19 cellular contexts compared by ENCODE assay signal in the genomic region with DNA sequence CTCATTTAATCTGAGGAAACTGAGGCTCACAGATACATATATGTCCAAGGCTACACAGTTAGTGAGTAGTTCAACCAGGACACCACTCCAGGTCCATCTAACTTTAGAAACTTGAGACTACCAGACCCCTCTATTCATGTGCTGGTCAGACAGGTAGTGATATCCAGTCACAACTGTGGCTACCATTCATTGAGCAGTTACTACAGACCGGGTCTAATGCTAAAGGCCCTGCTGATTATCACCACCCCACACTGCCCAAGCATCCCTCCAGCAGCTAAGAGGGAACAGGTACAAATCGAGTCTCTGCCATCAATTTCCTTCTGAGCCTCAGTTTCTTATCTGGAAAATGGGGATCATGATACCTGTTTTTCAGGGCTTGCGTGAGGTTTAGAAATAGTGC. TPM values are rescaled to one million over a fixed set of nuclear protein-coding genes. Genes with fewer than 3 reads are reported as not detected.
DNase-seq lines count a peak whose midpoint lies in the region; ATAC-seq and TF ChIP-seq lines count a peak whose summit lies in the region.
"Had no signal": no experiment of that assay in that cellular context is flagged by ENCODE, and none has a peak within 500 bp of the region (broad histone marks: within the 10 kb centered on the region; RNA-seq: fewer than 3 reads in every experiment).

No MANE protein-coding gene starts in this region.

- H3K36me3 Mint-ChIP-seq in Calu3 (ENCODE audit: insufficient read depth, unreplicated experiment) = peaks cover 30% of the 10 kb centered on the region
- no peaks in the 10 kb centered on the region for H3K36me3 Mint-ChIP-seq in immature natural killer cell
- no peaks in the 10 kb centered on the region for H3K36me3 Mint-ChIP-seq in activated CD8-positive, alpha-beta T cell treated with anti-CD3 and anti-CD28 coated beads, Interleukin-2, amount 10 ng/mL, durations not matched to agents 7 days and 5 days (ENCODE audit: low read depth)

- ATAC-seq in activated CD8-positive, alpha-beta T cell treated with anti-CD3 and anti-CD28 coated beads, Interleukin-2, amount 10 ng/mL, durations not matched to agents 7 days and 5 days = no peak
- ATAC-seq in GM21390 (IDR thresholded peaks at IDR 0.05; ENCODE audit: unreplicated experiment) = no peak

- no peaks in the 10 kb centered on the region for H3K4me1 ChIP-seq in osteoblast (ENCODE audit: insufficient read depth, low read length)
- H3K4me1 ChIP-seq: BE2C, SJCRH30 had no signal

- no peak overlapping the region for H2AFZ ChIP-seq in osteoblast (ENCODE audit: low read length)
- H2AFZ ChIP-seq: PC-9 had no signal

- H3K79me2 ChIP-seq in osteoblast (ENCODE audit: insufficient read depth, low read length) = no peaks in the 10 kb centered on the region

- CTCF ChIA-PET in Calu3 (lab: Charles Lee) = no interaction called here
- CTCF ChIA-PET in activated CD8-positive, alpha-beta T cell treated with anti-CD3 and anti-CD28 coated beads, Interleukin-2, amount 10 ng/mL, durations not matched to agents 7 days and 5 days (lab: Charles Lee) = interaction anchor here (0.9 to 3.8 kb wide), 3 partner anchors 10 to 194 kb away, joined by 3 to 33 read pairs (median 8); no protein-coding TSS in a partner anchor

- H3K36me3 ChIP-seq in WERI-Rb-1 (peaks cover 48% of the 10 kb centered on the region), osteoblast (ENCODE audit: insufficient read depth, low read length) (no peaks in the 10 kb centered on the region)
- H3K36me3 ChIP-seq: BE2C, MG63, SJCRH30 had no signal

- DNase-seq in Calu3 (no peak), WERI-Rb-1 (no peak), immature natural killer cell (no peak), osteoblast (ENCODE audit: insufficient read length, low spot score, missing footprints) (peak; percentile 73), GF-D8 (lab: John Stamatoyannopoulos, UW) (no peak)
- no peak for DNase-seq in activated CD8-positive, alpha-beta T cell treated with anti-CD3 and anti-CD28 coated beads, Interleukin-2, amount 10 ng/mL, durations not matched to agents 7 days and 5 days
- DNase-seq: BE2C; CD4-positive, alpha-beta T cell; DMS79; MG63; NCI-H1092; NCI-H146; NCI-H2081; NCI-H82; PC-9; SJCRH30 had no signal

- peaks cover 71% of the 10 kb centered on the region for H3K27me3 Mint-ChIP-seq in Calu3 (ENCODE audit: unreplicated experiment)
- peaks cover 18 to 30% (median 22%) of the 10 kb centered on the region in 3 donors for H3K27me3 Mint-ChIP-seq in immature natural killer cell (ENCODE audit: low read depth in 3 of 3)
- peaks cover 66% of the 10 kb centered on the region for H3K27me3 Mint-ChIP-seq in activated CD8-positive, alpha-beta T cell treated with anti-CD3 and anti-CD28 coated beads, Interleukin-2, amount 10 ng/mL, durations not matched to agents 7 days and 5 days (ENCODE audit: low read depth)

- H3K9me3 Mint-ChIP-seq in Calu3 (ENCODE audit: low read depth, unreplicated experiment) (no peaks in the 10 kb centered on the region), immature natural killer cell (no peaks in the 10 kb centered on the region)
- no peaks in the 10 kb centered on the region for H3K9me3 Mint-ChIP-seq in activated CD8-positive, alpha-beta T cell treated with anti-CD3 and anti-CD28 coated beads, Interleukin-2, amount 10 ng/mL, durations not matched to agents 7 days and 5 days (ENCODE audit: insufficient read depth)
- H3K9me3 Mint-ChIP-seq: CD4-positive, alpha-beta T cell had no signal

- POLR2A ChIA-PET in activated CD8-positive, alpha-beta T cell treated with anti-CD3 and anti-CD28 coated beads, Interleukin-2, amount 10 ng/mL, durations not matched to agents 7 days and 5 days (lab: Charles Lee) = no interaction called here

- peak overlapping the region; percentile 9; the same call in 1 of the 2 replicates for H3K27ac ChIP-seq in WERI-Rb-1
- no peak overlapping the region for H3K27ac ChIP-seq in osteoblast (ENCODE audit: low read depth, low read length)
- H3K27ac ChIP-seq: PC-9, SJCRH30 had no signal

- no TSS peak for BruUV-seq in Calu3 (replicated peaks; lab: Mats Ljungman, UMichigan)

- no peak overlapping the region for H3K4me2 ChIP-seq in osteoblast (ENCODE audit: insufficient read depth, low read length)
- H3K4me2 ChIP-seq: PC-9 had no signal

- H3K27me3 ChIP-seq in WERI-Rb-1 (ENCODE audit: insufficient read depth, low read depth, severe bottlenecking) (no peaks in the 10 kb centered on the region), osteoblast (ENCODE audit: insufficient read depth, low read length) (peaks cover 24% of the 10 kb centered on the region)
- H3K27me3 ChIP-seq: SJCRH30 had no signal

- intact Hi-C loops in Calu3 (cut with micrococcal nuclease; ENCODE audit: unreplicated experiment) = no loop called here

- peaks cover 14% of the 10 kb centered on the region for H3K4me1 Mint-ChIP-seq in Calu3 (ENCODE audit: low read depth, unreplicated experiment)
- peaks cover 9 to 10% of the 10 kb centered on the region in 2 donors for H3K4me1 Mint-ChIP-seq in immature natural killer cell
- H3K4me1 Mint-ChIP-seq in activated CD8-positive, alpha-beta T cell treated with anti-CD3 and anti-CD28 coated beads, Interleukin-2, amount 10 ng/mL, durations not matched to agents 7 days and 5 days (ENCODE audit: low read depth) = peaks cover 4% of the 10 kb centered on the region

- no peak for TF ChIP-seq CTCF in Calu3 (IDR thresholded peaks at IDR 0.05; ENCODE audit: unreplicated experiment)
- TF ChIP-seq CTCF in WERI-Rb-1 (IDR thresholded peaks at IDR 0.05; ENCODE audit: low read depth, low read length) = no peak
- TF ChIP-seq CTCF in osteoblast (IDR thresholded peaks at IDR 0.05; ENCODE audit: extremely low read depth, low read depth, low read length) = no peak

- H4K20me1 ChIP-seq in osteoblast (ENCODE audit: insufficient read depth, low read length) = peaks cover 4% of the 10 kb centered on the region

- H3K9me3 ChIP-seq in WERI-Rb-1 (ENCODE audit: severe bottlenecking) (no peaks in the 10 kb centered on the region), osteoblast (ENCODE audit: low read depth, low read length) (no peaks in the 10 kb centered on the region)
- H3K9me3 ChIP-seq: BE2C, MG63, SJCRH30 had no signal

- H3K27ac Mint-ChIP-seq in Calu3 (ENCODE audit: unreplicated experiment) (no peak overlapping the region), immature natural killer cell (no peak overlapping the region)
- no peak overlapping the region for H3K27ac Mint-ChIP-seq in activated CD8-positive, alpha-beta T cell treated with anti-CD3 and anti-CD28 coated beads, Interleukin-2, amount 10 ng/mL, durations not matched to agents 7 days and 5 days
- H3K27ac Mint-ChIP-seq: CD4-positive, alpha-beta T cell had no signal

- H3K4me3 ChIP-seq in WERI-Rb-1 (ENCODE audit: low read depth, low read length) = no peak overlapping the region
- no peak overlapping the region for H3K4me3 ChIP-seq in osteoblast (ENCODE audit: insufficient read depth, low read length)
- H3K4me3 ChIP-seq: MG63, PC-9, SJCRH30 had no signal

- H3K4me3 Mint-ChIP-seq in Calu3 (ENCODE audit: low read depth, unreplicated experiment) = peak overlapping the region; percentile 74
- peak overlapping the region in 4 of 5 donors; percentile 54 to 79 (median 62) for H3K4me3 Mint-ChIP-seq in immature natural killer cell
- no peak overlapping the region for H3K4me3 Mint-ChIP-seq in activated CD8-positive, alpha-beta T cell treated with anti-CD3 and anti-CD28 coated beads, Interleukin-2, amount 10 ng/mL, durations not matched to agents 7 days and 5 days

RNA-seq across cellular contexts. Expression of gene HPCA, which starts 5.3 kb away (rescaled TPM):
- total RNA-seq in Calu3 (2022) = not detected in 2 replicates
- not detected for polyA plus RNA-seq in immature natural killer cell
- total RNA-seq in osteoblast = not detected in 2 replicates
- total RNA-seq in activated CD8-positive, alpha-beta T cell treated with anti-CD3 and anti-CD28 coated beads, Interleukin-2, amount 10 ng/mL, durations not matched to agents 7 days and 5 days = not detected
- total RNA-seq: CD4-positive, alpha-beta T cell; G401; NCI-H460; PC-9; SJCRH30 had no signal

RNA-seq across cellular contexts. Expression of gene TMEM54, which starts 9.6 kb away (rescaled TPM):
- 95.9 and 117 TPM in 2 replicates for total RNA-seq in Calu3 (2022)
- not detected for polyA plus RNA-seq in immature natural killer cell
- 16.5 and 22.4 TPM in 2 replicates for total RNA-seq in osteoblast
- total RNA-seq in activated CD8-positive, alpha-beta T cell treated with anti-CD3 and anti-CD28 coated beads, Interleukin-2, amount 10 ng/mL, durations not matched to agents 7 days and 5 days = not detected
- total RNA-seq: CD4-positive, alpha-beta T cell had no signal

RNA-seq across cellular contexts. Expression of gene FNDC5, which starts 20.9 kb away (rescaled TPM):
- total RNA-seq in Calu3 (2022) = 0.15 TPM in 1 of 2 replicates, not detected in the other
- not detected for polyA plus RNA-seq in immature natural killer cell
- 0.36 TPM in 1 of 2 replicates, not detected in the other for total RNA-seq in osteoblast
- total RNA-seq in activated CD8-positive, alpha-beta T cell treated with anti-CD3 and anti-CD28 coated beads, Interleukin-2, amount 10 ng/mL, durations not matched to agents 7 days and 5 days = not detected
- total RNA-seq: CD4-positive, alpha-beta T cell; PC-9 had no signal

Comparison
In these comparisons a context has a peak if more than half of its experiments do, and no peak if none do; other contexts are left out.
1. RNA of gene TMEM54, which starts 9.6 kb away (total RNA-seq): 95.9 to 117 TPM in Calu3 and 16.5 to 22.4 TPM in osteoblast; not detected in activated CD8-positive, alpha-beta T cell treated with anti-CD3 and anti-CD28 coated beads, Interleukin-2, amount 10 ng/mL, durations not matched to agents 7 days and 5 days; every median in the first group is over 10 times any median in the second.